9 cellular contexts compared by ENCODE assay signal in the genomic region with DNA sequence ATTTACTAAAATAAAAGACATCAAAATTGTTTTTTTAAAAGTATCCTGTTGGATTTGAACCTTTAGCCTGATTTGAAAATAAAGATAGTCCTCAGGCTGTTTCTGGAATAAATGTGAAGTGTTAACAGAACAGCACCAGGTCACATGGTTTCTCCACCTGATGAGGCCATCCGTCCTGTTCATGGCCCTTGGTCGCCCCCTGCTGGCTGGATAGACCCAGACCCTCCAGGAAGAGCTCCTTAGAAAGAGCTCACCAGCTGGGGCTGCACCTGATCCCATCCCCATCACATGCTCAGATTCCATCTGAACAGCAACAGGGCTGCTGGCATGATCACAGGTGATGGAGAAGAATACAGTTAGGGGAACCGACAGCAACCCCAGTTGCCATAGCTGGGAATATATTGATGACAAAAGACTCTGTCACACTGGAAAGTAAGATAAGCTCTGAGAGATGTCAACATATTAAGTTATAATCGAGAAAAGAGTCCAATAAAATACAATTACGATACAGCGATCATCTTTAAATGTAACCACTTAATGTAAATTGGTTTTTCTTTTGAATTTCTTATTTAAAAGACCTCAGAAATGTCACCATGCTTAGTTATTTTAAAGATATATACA. TPM values are rescaled to one million over a fixed set of nuclear protein-coding genes. Genes with fewer than 3 reads are reported as not detected.
DNase-seq lines count a peak whose midpoint lies in the region; ATAC-seq, FAIRE-seq and TF ChIP-seq lines count a peak whose summit lies in the region.
"Had no signal": no experiment of that assay in that cellular context is flagged by ENCODE, and none has a peak within 500 bp of the region (broad histone marks: within the 10 kb centered on the region; RNA-seq: fewer than 3 reads in every experiment).

No MANE protein-coding gene starts in this region.

- H3K4me3 ChIP-seq in OCI-LY3 (ENCODE audit: low read length): no peak overlapping the region

- H3K9me3 Mint-ChIP-seq in natural killer cell: no peaks in the 10 kb centered on the region

- H3K9ac ChIP-seq in OCI-LY3 (ENCODE audit: low read length): no peak overlapping the region; the same call in 1 of the 2 replicates

- peak; percentile 99 for ATAC-seq in GM21528 (IDR thresholded peaks at IDR 0.05; ENCODE audit: low FRiP score, unreplicated experiment)
- peak; percentile 97 for ATAC-seq in esophagus mucosa
- peak; percentile 86 to 96 (median 89) for ATAC-seq in natural killer cell

- no peaks in the 10 kb centered on the region for H4K20me1 ChIP-seq in OCI-LY3 (ENCODE audit: insufficient read depth, low read length)

- H3K36me3 ChIP-seq in OCI-LY3 (replicated peaks; ENCODE audit: low read depth, low read length): no peaks in the 10 kb centered on the region

- no peaks in the 10 kb centered on the region for H3K79me2 ChIP-seq in OCI-LY3 (ENCODE audit: low read length)

- TF ChIP-seq CTCF in OCI-LY3 (IDR thresholded peaks at IDR 0.05; ENCODE audit: low read depth, low read length): peak; percentile 83
- peak; percentile 75 for TF ChIP-seq CTCF in natural killer cell (IDR thresholded peaks at IDR 0.05)

- H3K4me1 Mint-ChIP-seq in natural killer cell: no peaks in the 10 kb centered on the region

- no peaks in the 10 kb centered on the region; the same call in 1 of the 2 replicates for H3K4me1 ChIP-seq in OCI-LY3 (ENCODE audit: low read length)

- H3K4me3 Mint-ChIP-seq in natural killer cell: no peak overlapping the region

- FAIRE-seq in HTR-8/SVneo (lab: Jason Lieb, UNC): no peak
- FAIRE-seq: endometrium had no signal

- peaks cover 0 to 2% of the 10 kb centered on the region in 2 donors for H3K27me3 Mint-ChIP-seq in natural killer cell (ENCODE audit: low read depth in 2 of 2)

- intact Hi-C loops in natural killer cell (cut with micrococcal nuclease): no loop called here

- H2AFZ ChIP-seq in OCI-LY3 (ENCODE audit: low read depth, low read length): no peak overlapping the region

- no peak overlapping the region for H3K27ac Mint-ChIP-seq in natural killer cell

- no peaks in the 10 kb centered on the region for H3K36me3 Mint-ChIP-seq in natural killer cell

- H3K27me3 ChIP-seq in OCI-LY3 (ENCODE audit: low read depth, low read length): no peaks in the 10 kb centered on the region

- DNase-seq in DMS53 treated with DMSO at 0.1 percent for 48 hours (lab: John Stamatoyannopoulos, UW; ENCODE audit: unreplicated experiment) (peak; percentile 83), HTR-8/SVneo (ENCODE audit: insufficient read length, low spot score) (peak; percentile 59), activated T-cell treated with anti-CD3 and anti-CD28 coated beads for 24 hours (ENCODE audit: low read depth) (peak; percentile 84), natural killer cell (peak; percentile 66)
- DNase-seq in stimulated activated naive CD4-positive, alpha-beta T cell (lab: John Stamatoyannopoulos, UW): peak; percentile 74 to 87 (median 80)

- H3K4me2 ChIP-seq in OCI-LY3 (ENCODE audit: low read length): no peak overlapping the region; the same call in 1 of the 2 replicates

- H3K27ac ChIP-seq in OCI-LY3 (ENCODE audit: low read length): no peak overlapping the region

- H3K9me3 ChIP-seq in OCI-LY3 (ENCODE audit: insufficient read depth, low read length): no peaks in the 10 kb centered on the region

RNA-seq across cellular contexts. Expression of a gene that starts 4.8 kb away (rescaled TPM):
- total RNA-seq in esophagus mucosa (not detected), natural killer cell (not detected)

RNA-seq across cellular contexts. Expression of a gene that starts 18.4 kb away (rescaled TPM):
- not detected for total RNA-seq in esophagus mucosa
- total RNA-seq in natural killer cell: not detected

RNA-seq across cellular contexts. Expression of a gene that starts 41.7 kb away (rescaled TPM):
- total RNA-seq in esophagus mucosa: not detected
- total RNA-seq in natural killer cell: not detected

RNA-seq across cellular contexts. Expression of a gene that starts 55.4 kb away (rescaled TPM):
- total RNA-seq in esophagus mucosa: 3.1 TPM
- under 1 TPM in 2 of 3 donors, not detected in 1; 0.33 to 0.40 TPM for total RNA-seq in natural killer cell

RNA-seq across cellular contexts. Expression of a gene that starts 58.2 kb away (rescaled TPM):
- total RNA-seq in esophagus mucosa (not detected), natural killer cell (not detected)
